Comparison of ENCODE assay signal across 10 cellular contexts in genomic region chr13:39273953-39274352, GRCh38.
DNase-seq lines count a peak whose midpoint lies in the region; ATAC-seq and TF ChIP-seq lines count a peak whose summit lies in the region.
"Had no signal": no experiment of that assay in that cellular context is flagged by ENCODE, and none has a peak within 500 bp of the region (broad histone marks: within the 10 kb centered on the region; RNA-seq: fewer than 3 reads in every experiment).

No MANE protein-coding gene starts in this region.

- peak; percentile 39 to 48 for TF ChIP-seq CTCF in brain (conservative IDR thresholded peaks at IDR 0.05)
- peak; percentile 3 for TF ChIP-seq CTCF in lung (IDR thresholded peaks at IDR 0.05; ENCODE audit: control extremely low read depth, extremely low read depth)
- TF ChIP-seq CTCF in testis (IDR thresholded peaks at IDR 0.05): no peak
- TF ChIP-seq CTCF in endothelial cell (IDR thresholded peaks at IDR 0.05; ENCODE audit: unreplicated experiment): no peak

- H3K79me2 ChIP-seq in Karpas-422 (ENCODE audit: low read length): no peaks in the 10 kb centered on the region

- H2AFZ ChIP-seq in Karpas-422 (ENCODE audit: low read length): no peak overlapping the region

- 37 to 46% methylated on average over 4 of the region's 4 CpGs for WGBS in lung, 2 donors
- 62 to 80% methylated on average over 4 of the region's 4 CpGs for WGBS in testis, 2 donors

- H3K27me3 Mint-ChIP-seq in brain: no peaks in the 10 kb centered on the region
- H3K27me3 Mint-ChIP-seq in endothelial cell (ENCODE audit: unreplicated experiment): no peaks in the 10 kb centered on the region
- H3K27me3 Mint-ChIP-seq: central memory CD8-positive, alpha-beta T cell had no signal

- H3K27ac ChIP-seq in Karpas-422 (ENCODE audit: low read length) (no peak overlapping the region), lung (ENCODE audit: low read depth in 1 of 2, low read length in 1 of 2) (no peak overlapping the region), testis (no peak overlapping the region)

- no peak overlapping the region for H3K4me3 ChIP-seq in Karpas-422 (ENCODE audit: low read length)
- no peak overlapping the region for H3K4me3 ChIP-seq in lung
- H3K4me3 ChIP-seq in testis: no peak overlapping the region

- no peak for TF ChIP-seq POLR2A in testis (IDR thresholded peaks at IDR 0.05)

- H3K4me1 Mint-ChIP-seq in brain (peaks cover 37% of the 10 kb centered on the region), endothelial cell (ENCODE audit: unreplicated experiment) (peaks cover 16% of the 10 kb centered on the region)
- H3K4me1 Mint-ChIP-seq: central memory CD8-positive, alpha-beta T cell; naive B cell had no signal

- H3K36me3 ChIP-seq in Karpas-422 (ENCODE audit: insufficient read depth, low read length) (no peaks in the 10 kb centered on the region), lung (ENCODE audit: control insufficient read depth in 2 of 2, insufficient read depth in 2 of 2, low read length in 2 of 2) (no peaks in the 10 kb centered on the region), testis (ENCODE audit: low read depth, missing control alignments) (no peaks in the 10 kb centered on the region)

- intact Hi-C loops in testis (cut with DNase I; ENCODE audit: low total_unique reads): no loop called here

- no peaks in the 10 kb centered on the region for H3K9me2 ChIP-seq in Karpas-422 (replicated peaks; ENCODE audit: insufficient read depth, low read length)

- H3K27me3 ChIP-seq in Karpas-422 (ENCODE audit: low read length): no peaks in the 10 kb centered on the region
- no peaks in the 10 kb centered on the region for H3K27me3 ChIP-seq in lung (ENCODE audit: control insufficient read depth, insufficient read depth)
- H3K27me3 ChIP-seq in testis: no peaks in the 10 kb centered on the region

- no peak overlapping the region for H3K27ac Mint-ChIP-seq in brain
- no peak overlapping the region for H3K27ac Mint-ChIP-seq in endothelial cell (ENCODE audit: unreplicated experiment)

- H3K9ac ChIP-seq in Karpas-422 (ENCODE audit: low read length): no peak overlapping the region

- DNase-seq in ELR (ENCODE audit: low read depth) (peak; percentile 12), Karpas-422 (peak; percentile 42), lung (ENCODE audit: low spot score) (no peak), testis (no peak), endothelial cell (ENCODE audit: low spot score) (no peak), midbrain (lab: John Stamatoyannopoulos, UW) (no peak)
- DNase-seq in activated CD4-positive, CD25-positive, alpha-beta regulatory T cell (lab: John Stamatoyannopoulos, UW): no peak
- DNase-seq: naive B cell had no signal

- H3K4me1 ChIP-seq in Karpas-422 (ENCODE audit: low read length) (no peaks in the 10 kb centered on the region), lung (ENCODE audit: control insufficient read depth in 2 of 2, insufficient read depth in 2 of 2, low read length in 2 of 2) (no peaks in the 10 kb centered on the region), testis (no peaks in the 10 kb centered on the region)

- ATAC-seq in lung (ENCODE audit: insufficient read depth, low FRiP score): peak; percentile 27

- H3K9me3 Mint-ChIP-seq in brain (peaks cover 0 to 4% (median 0%) of the 10 kb centered on the region in 5 experiments), endothelial cell (ENCODE audit: unreplicated experiment) (no peaks in the 10 kb centered on the region)
- H3K9me3 Mint-ChIP-seq: central memory CD8-positive, alpha-beta T cell had no signal

- no peaks in the 10 kb centered on the region for H3K36me3 Mint-ChIP-seq in brain
- H3K36me3 Mint-ChIP-seq in endothelial cell (ENCODE audit: low read depth, unreplicated experiment): no peaks in the 10 kb centered on the region
- H3K36me3 Mint-ChIP-seq: naive B cell had no signal

- no peak overlapping the region for H3K4me3 Mint-ChIP-seq in brain
- no peak overlapping the region for H3K4me3 Mint-ChIP-seq in endothelial cell (ENCODE audit: unreplicated experiment)
- H3K4me3 Mint-ChIP-seq: central memory CD8-positive, alpha-beta T cell; naive B cell had no signal

- no peaks in the 10 kb centered on the region for H4K20me1 ChIP-seq in Karpas-422 (ENCODE audit: insufficient read depth, low read depth, low read length)

- H3K4me2 ChIP-seq in Karpas-422 (ENCODE audit: low read depth, low read length, poor library complexity, severe bottlenecking): no peak overlapping the region

- H3K9me3 ChIP-seq in Karpas-422 (ENCODE audit: low read length): no peaks in the 10 kb centered on the region
- H3K9me3 ChIP-seq in lung (ENCODE audit: control insufficient read depth in 2 of 2, insufficient read depth in 1 of 2, low read length in 1 of 2): no peaks in the 10 kb centered on the region
- H3K9me3 ChIP-seq in testis: no peaks in the 10 kb centered on the region

Comparison
In these comparisons a context has a peak if more than half of its experiments do, and no peak if none do; other contexts are left out.
1. DNase-seq: peak in ELR (single experiment) and Karpas-422 (single experiment); none in lung (single experiment), testis (single experiment), endothelial cell (single experiment), midbrain (single experiment) and activated CD4-positive, CD25-positive, alpha-beta regulatory T cell (0 of 4).
2. CTCF ChIP-seq: peak in brain (2 of 2) and lung (single experiment); none in testis (0 of 3) and endothelial cell (single experiment).